In genomic region chr17:28812136-28812979, GRCh38 we compare ENCODE assay signal across 8 cellular contexts. TPM values are rescaled to one million over a fixed set of nuclear protein-coding genes. Genes with fewer than 3 reads are reported as not detected.
DNase-seq lines count a peak whose midpoint lies in the region; ATAC-seq and TF ChIP-seq lines count a peak whose summit lies in the region.

No MANE protein-coding gene starts in this region.

- DNase-seq in AG09319 (ENCODE audit: extremely low read depth, low read depth), result peak; percentile 85
- peak; percentile 94 for DNase-seq in NCI-H345 treated with DMSO at 0.1 percent for 48 hours (lab: John Stamatoyannopoulos, UW; ENCODE audit: unreplicated experiment)
- peak; percentile 96 for DNase-seq in activated CD4-positive, CD25-positive, alpha-beta regulatory T cell treated with anti-CD3 and anti-CD28 coated beads, Interleukin-2, amount 50 U/mL, for 72 hours
- peak; percentile 99 for DNase-seq in cerebellum (ENCODE audit: low spot score)
- DNase-seq in kidney epithelial cell (ENCODE audit: low read depth), result peak; percentile 81
- peak; percentile 99 for DNase-seq in stimulated activated CD4-positive, alpha-beta T cell treated with anti-CD3 and anti-CD28 coated beads, Interleukin-15, amount 100 ng/mL, for 24 hours

- peak; percentile 97 for ATAC-seq in GM19035 (IDR thresholded peaks at IDR 0.05; ENCODE audit: unreplicated experiment)
- peak; percentile 96 for ATAC-seq in HG03342 (IDR thresholded peaks at IDR 0.05; ENCODE audit: unreplicated experiment)

- H3K27me3 ChIP-seq in kidney epithelial cell (ENCODE audit: control insufficient read depth, insufficient read depth, low read length), result no peaks in the 10 kb centered on the region

- TF ChIP-seq CTCF in AG09319 (IDR thresholded peaks at IDR 0.05; ENCODE audit: low read depth, low read length) (no peak), kidney epithelial cell (IDR thresholded peaks at IDR 0.05; ENCODE audit: insufficient read depth, low read length, poor library complexity, severe bottlenecking) (no peak)

- H3K36me3 ChIP-seq in kidney epithelial cell (ENCODE audit: control insufficient read depth, insufficient read depth, low read length), result no peaks in the 10 kb centered on the region

- H3K4me3 ChIP-seq in kidney epithelial cell (ENCODE audit: low read depth, low read length), result peak overlapping the region; percentile 55

RNA-seq across cellular contexts. Expression of gene FAM222B, which starts 30.2 kb away (rescaled TPM):
- total RNA-seq in cerebellum (12.2 TPM), kidney epithelial cell (24.3 and 37.7 TPM in 2 replicates)

RNA-seq across cellular contexts. Expression of gene ERAL1, which starts 42.5 kb away (rescaled TPM):
- total RNA-seq in cerebellum, result 28.8 TPM
- total RNA-seq in kidney epithelial cell, result 54.9 and 74.1 TPM in 2 replicates

Comparison
In these comparisons a context has a peak if more than half of its experiments do, and no peak if none do; other contexts are left out.
1. Peak in every context shown above with its lines: DNase-seq, ATAC-seq and H3K4me3 ChIP-seq.